In genomic region chr4:76429636-76430035, GRCh38 we compare ENCODE assay signal across 17 cellular contexts. TPM values are rescaled to one million over a fixed set of nuclear protein-coding genes. Genes with fewer than 3 reads are reported as not detected.
"Had no signal": no experiment of that assay in that cellular context is flagged by ENCODE, and none has a peak within 500 bp of the region (broad histone marks: within the 10 kb centered on the region; RNA-seq: fewer than 3 reads in every experiment).

No MANE protein-coding gene starts in this region.

- H3K27me3 ChIP-seq: breast epithelium, esophagus muscularis mucosa, testis had no signal

- FAIRE-seq: endometrium had no signal

- H3K9me3 ChIP-seq: breast epithelium, esophagus muscularis mucosa, testis had no signal

- DNase-seq: activated CD4-positive, alpha-beta memory T cell treated with anti-CD3 and anti-CD28 coated beads, Interleukin-2, amount 10 ng/mL, durations not matched to agents 7 days and 5 days; activated CD8-positive, alpha-beta memory T cell treated with anti-CD3 and anti-CD28 coated beads, Interleukin-2, amount 50 U/mL, for 4 hours; activated naive CD4-positive, alpha-beta T cell; aorta; foreskin fibroblast; immature natural killer cell; left cardiac atrium; naive B cell; retina; stimulated activated CD4-positive, alpha-beta T cell treated with anti-CD3 and anti-CD28 coated beads, Interleukin-4, amount 100 ng/mL, for 4 hours; stimulated activated naive CD8-positive, alpha-beta T cell treated with anti-CD3 and anti-CD28 coated beads, Interleukin-15, amount 100 ng/mL, for 72 hours; testis had no signal

- H3K4me1 ChIP-seq: breast epithelium, testis had no signal

- H3K4me3 ChIP-seq: breast epithelium, esophagus muscularis mucosa, lung, testis had no signal

- H3K27ac ChIP-seq: breast epithelium, esophagus muscularis mucosa, testis had no signal

- H3K36me3 ChIP-seq: breast epithelium, esophagus muscularis mucosa had no signal

RNA-seq across cellular contexts. Expression of gene SHROOM3, which starts 5.4 kb away (rescaled TPM):
- total RNA-seq: activated CD4-positive, alpha-beta memory T cell treated with anti-CD3 and anti-CD28 coated beads, Interleukin-2, amount 10 ng/mL, durations not matched to agents 7 days and 5 days had no signal
- polyA plus RNA-seq: immature natural killer cell had no signal

RNA-seq across cellular contexts. Expression of gene CCDC158, which starts 8.7 kb away (rescaled TPM):
- total RNA-seq: activated CD4-positive, alpha-beta memory T cell treated with anti-CD3 and anti-CD28 coated beads, Interleukin-2, amount 10 ng/mL, durations not matched to agents 7 days and 5 days; dermis microvascular lymphatic vessel endothelial cell had no signal
- polyA plus RNA-seq: immature natural killer cell had no signal
